ENCODE assay signal across 1 cellular context in genomic region chr12:53355121-53355520, GRCh38.
TF ChIP-seq lines count a peak whose summit lies in the region.

No MANE protein-coding gene starts in this region.

TF ChIP-seq in K562, 482 proteins besides CTCF, POLR2A, EP300 and RAD21 (continued from another document and continues in another):
- TF ChIP-seq CHD7 (IDR thresholded peaks at IDR 0.05; ENCODE audit: low read depth, low read length) (no peak), IRF9 (tag; IDR thresholded peaks at IDR 0.05) (no peak), MNT (conservative IDR thresholded peaks at IDR 0.05) (peak in 1 of 2 experiments; percentile 46; a peak in 1 of 4 replicates), TAL1 (IDR thresholded peaks at IDR 0.05) (peak; percentile 27; the same call in 1 of the 2 replicates), IFI16 (CRISPR knock-in tag; IDR thresholded peaks at IDR 0.05) (no peak), NCOA6 (IDR thresholded peaks at IDR 0.05) (no peak), ZNF655 (CRISPR knock-in tag; IDR thresholded peaks at IDR 0.05) (no peak), MTA1 (IDR thresholded peaks at IDR 0.05; ENCODE audit: borderline replicate concordance) (0 out of 2 replicates have a peak, but pooled peaks have one; percentile 66), BRCA1 (IDR thresholded peaks at IDR 0.05) (no peak), BRCA1 (CRISPR knock-in tag; IDR thresholded peaks at IDR 0.05) (no peak), ZNF699 (CRISPR knock-in tag; IDR thresholded peaks at IDR 0.05; ENCODE audit: insufficient replicate concordance) (no peak), RBFOX2 (IDR thresholded peaks at IDR 0.05; ENCODE audit: low read depth, low read length) (no peak), MLX (CRISPR knock-in tag; conservative IDR thresholded peaks at IDR 0.05) (no peak), MLLT1 (IDR thresholded peaks at IDR 0.05) (peak in 1 of 2 experiments; percentile 73; a peak in 1 of 4 replicates), E2F3 (CRISPR knock-in tag; IDR thresholded peaks at IDR 0.05) (no peak), HDGF (IDR thresholded peaks at IDR 0.05) (peak; percentile 78; the same call in 1 of the 2 replicates), MEF2D (tag; conservative IDR thresholded peaks at IDR 0.05; ENCODE audit: low read depth) (0 out of 2 replicates have a peak, but pooled peaks have one; percentile 14), POLR2B (IDR thresholded peaks at IDR 0.05; ENCODE audit: low read depth, partially characterized antibody) (no peak), BHLHE40 (IDR thresholded peaks at IDR 0.05; ENCODE audit: low read length) (peak; percentile 36; the same call in 1 of the 2 replicates), CREM (IDR thresholded peaks at IDR 0.05; ENCODE audit: low read depth) (no peak), NCOA4 (IDR thresholded peaks at IDR 0.05; ENCODE audit: partially characterized antibody) (peak; percentile 31), BCOR (IDR thresholded peaks at IDR 0.05) (no peak), FOXK2 (conservative IDR thresholded peaks at IDR 0.05 in 1 of 2, IDR thresholded peaks at IDR 0.05 in 1 of 2; ENCODE audit: low read depth in 2 of 2) (0 out of 4 replicates have a peak, but pooled peaks of 1 of the 2 experiments have one; percentile 20), SMARCE1 (IDR thresholded peaks at IDR 0.05) (peak; percentile 82), TCF15 (CRISPR knock-in tag; IDR thresholded peaks at IDR 0.05) (no peak), MYBL2 (IDR thresholded peaks at IDR 0.05; ENCODE audit: low read depth) (no peak), MYBL2 (CRISPR knock-in tag; IDR thresholded peaks at IDR 0.05; ENCODE audit: borderline replicate concordance) (no peak), HOMEZ (CRISPR knock-in tag; IDR thresholded peaks at IDR 0.05) (no peak), ZNF584 (CRISPR knock-in tag; IDR thresholded peaks at IDR 0.05; ENCODE audit: low read depth) (no peak), ETV5 (CRISPR knock-in tag; IDR thresholded peaks at IDR 0.05; ENCODE audit: low read depth) (peak; percentile 42; the same call in 1 of the 2 replicates), ZNF583 (CRISPR knock-in tag; IDR thresholded peaks at IDR 0.05) (no peak), BRD9 (IDR thresholded peaks at IDR 0.05; ENCODE audit: low read depth, partially characterized antibody) (peak; percentile 83), ETS1 (conservative IDR thresholded peaks at IDR 0.05; ENCODE audit: control insufficient read depth, low read depth, low read length) (no peak), ESRRB (CRISPR knock-in tag; IDR thresholded peaks at IDR 0.05; ENCODE audit: borderline replicate concordance) (no peak), NCOA1 (IDR thresholded peaks at IDR 0.05; ENCODE audit: low read depth) (0 out of 2 replicates have a peak, but pooled peaks have one; percentile 32), ZKSCAN3 (CRISPR knock-in tag; IDR thresholded peaks at IDR 0.05) (no peak), NELFE (IDR thresholded peaks at IDR 0.05; ENCODE audit: insufficient read depth, insufficient read length) (no peak), GABPB2 (CRISPR knock-in tag; conservative IDR thresholded peaks at IDR 0.05) (no peak), CHCHD3 (CRISPR knock-in tag; IDR thresholded peaks at IDR 0.05) (no peak)
